ENCODE assay signal across 9 cellular contexts in genomic region chr15:26045516-26045915, GRCh38.
"Had no signal": no experiment of that assay in that cellular context is flagged by ENCODE, and none has a peak within 500 bp of the region (broad histone marks: within the 10 kb centered on the region; RNA-seq: fewer than 3 reads in every experiment).

No MANE protein-coding gene starts in this region.

- H3K4me3 Mint-ChIP-seq: GM23338, H9, HFFc6 had no signal

- H3K9me3 Mint-ChIP-seq: GM23338 had no signal

- H3K36me3 ChIP-seq: HAP-1 had no signal

- H3K4me3 ChIP-seq: GM23248, GM23338, HAP-1 had no signal

- H3K27ac ChIP-seq: GM23248 had no signal

- H3K9me3 ChIP-seq: HAP-1 had no signal

- ATAC-seq: GM23338, HCT116 had no signal

- DNase-seq: GM23248, GOT3, H7, H9, HCEC 1CT, HFFc6 had no signal

- H3K27ac Mint-ChIP-seq: GM23338, H9, HFFc6 had no signal
